Comparison of ENCODE assay signal across 15 cellular contexts in the genomic region with DNA sequence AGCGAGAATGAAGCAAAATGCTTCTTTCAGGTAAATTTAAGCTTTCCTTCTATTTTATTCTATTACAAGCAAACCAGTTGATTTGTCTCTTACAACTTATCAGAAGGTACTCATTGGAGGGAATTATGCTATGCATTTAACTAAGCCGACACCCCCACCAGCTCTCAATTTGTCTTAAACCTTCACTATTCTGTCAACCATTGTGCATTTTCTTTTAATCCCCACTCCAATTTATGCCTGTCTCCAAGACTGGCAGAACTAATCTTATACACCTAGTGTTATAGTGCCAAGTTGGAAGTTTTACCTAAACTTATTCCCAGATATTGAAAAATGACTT. TPM values are rescaled to one million over a fixed set of nuclear protein-coding genes. Genes with fewer than 3 reads are reported as not detected.
A peak's percentile ranks its signal among the peaks of the same experiment; 100 is the strongest.
DNase-seq lines count a peak whose midpoint lies in the region; ATAC-seq and TF ChIP-seq lines count a peak whose summit lies in the region.
"Had no signal": no experiment of that assay in that cellular context is flagged by ENCODE, and none has a peak within 500 bp of the region (broad histone marks: within the 10 kb centered on the region; RNA-seq: fewer than 3 reads in every experiment).

No MANE protein-coding gene starts in this region.

- no peaks in the 10 kb centered on the region for H3K9me3 Mint-ChIP-seq in activated naive CD4-positive, alpha-beta T cell treated with anti-CD3 and anti-CD28 coated beads for 36 hours
- no peaks in the 10 kb centered on the region for H3K9me3 Mint-ChIP-seq in chondrocyte (ENCODE audit: low read depth)
- H3K9me3 Mint-ChIP-seq in stimulated activated naive B cell treated with anti-CD40 and anti-IgM and Interleukin-4, amounts not matched to agents 10 μg/mL and 1 μg/mL and 100 μg/mL, for 72 hours, result no peaks in the 10 kb centered on the region

- H4K20me1 ChIP-seq in Karpas-422 (ENCODE audit: insufficient read depth, low read depth, low read length), result peaks cover 29% of the 10 kb centered on the region

- H3K36me3 Mint-ChIP-seq in activated naive CD4-positive, alpha-beta T cell treated with anti-CD3 and anti-CD28 coated beads for 36 hours (ENCODE audit: low read depth), result peaks cover 47% of the 10 kb centered on the region
- peaks cover 47% of the 10 kb centered on the region for H3K36me3 Mint-ChIP-seq in chondrocyte (ENCODE audit: low read depth)
- H3K36me3 Mint-ChIP-seq in stimulated activated naive B cell treated with anti-CD40 and anti-IgM and Interleukin-4, amounts not matched to agents 10 μg/mL and 1 μg/mL and 100 μg/mL, for 72 hours, result peaks cover 16 to 32% of the 10 kb centered on the region in 2 donors

- H3K27me3 ChIP-seq in Karpas-422 (ENCODE audit: low read length), result no peaks in the 10 kb centered on the region
- H3K27me3 ChIP-seq: BE2C had no signal

- intact Hi-C loops in activated naive CD4-positive, alpha-beta T cell treated with anti-CD3 and anti-CD28 coated beads for 36 hours (cut with micrococcal nuclease), result no loop called here

- H3K27ac Mint-ChIP-seq in activated naive CD4-positive, alpha-beta T cell treated with anti-CD3 and anti-CD28 coated beads for 36 hours, result peak overlapping the region; percentile 44
- H3K27ac Mint-ChIP-seq in chondrocyte (ENCODE audit: unreplicated experiment), result peak overlapping the region; percentile 54
- peak overlapping the region; percentile 66 for H3K27ac Mint-ChIP-seq in stimulated activated naive B cell treated with anti-CD40 and anti-IgM and Interleukin-4, amounts not matched to agents 10 μg/mL and 1 μg/mL and 100 μg/mL, for 72 hours
- H3K27ac Mint-ChIP-seq: progenitor cell of endocrine pancreas had no signal

- H3K36me3 ChIP-seq in Karpas-422 (ENCODE audit: insufficient read depth, low read length), result peaks cover 91% of the 10 kb centered on the region

- ATAC-seq in stimulated activated naive B cell treated with anti-CD40 and anti-IgM and Interleukin-4, amounts not matched to agents 10 μg/mL and 1 μg/mL and 100 μg/mL, for 72 hours (replicated peaks), result peak; percentile 27 to 31
- ATAC-seq in HG03565 (IDR thresholded peaks at IDR 0.05; ENCODE audit: unreplicated experiment), result no peak
- no peak for ATAC-seq in HG02840 (IDR thresholded peaks at IDR 0.05; ENCODE audit: low FRiP score, unreplicated experiment)

- TF ChIP-seq CTCF in chondrocyte (IDR thresholded peaks at IDR 0.05), result no peak

- no peak overlapping the region for H3K9ac ChIP-seq in Karpas-422 (ENCODE audit: low read length)

- H3K4me1 ChIP-seq in Karpas-422 (ENCODE audit: low read length), result peaks cover 1% of the 10 kb centered on the region; the same call in 1 of the 2 replicates
- H3K4me1 ChIP-seq: BE2C had no signal

- H2AFZ ChIP-seq in Karpas-422 (ENCODE audit: low read length), result no peak overlapping the region

- no peak overlapping the region for H3K4me2 ChIP-seq in Karpas-422 (ENCODE audit: low read depth, low read length, poor library complexity, severe bottlenecking)

- no peak overlapping the region for H3K27ac ChIP-seq in Karpas-422 (ENCODE audit: low read length)

- H3K79me2 ChIP-seq in Karpas-422 (ENCODE audit: low read length), result peaks cover 7% of the 10 kb centered on the region; the same call in 1 of the 2 replicates

- H3K4me3 ChIP-seq in Karpas-422 (ENCODE audit: low read length), result no peak overlapping the region

- H3K4me3 Mint-ChIP-seq in activated naive CD4-positive, alpha-beta T cell treated with anti-CD3 and anti-CD28 coated beads for 36 hours, result no peak overlapping the region
- H3K4me3 Mint-ChIP-seq in chondrocyte (ENCODE audit: unreplicated experiment), result no peak overlapping the region
- no peak overlapping the region for H3K4me3 Mint-ChIP-seq in stimulated activated naive B cell treated with anti-CD40 and anti-IgM and Interleukin-4, amounts not matched to agents 10 μg/mL and 1 μg/mL and 100 μg/mL, for 72 hours

- peaks cover 16% of the 10 kb centered on the region for H3K4me1 Mint-ChIP-seq in activated naive CD4-positive, alpha-beta T cell treated with anti-CD3 and anti-CD28 coated beads for 36 hours (ENCODE audit: low read depth)
- peaks cover 23% of the 10 kb centered on the region for H3K4me1 Mint-ChIP-seq in chondrocyte (ENCODE audit: low read depth)
- peaks cover 0 to 1% of the 10 kb centered on the region in 2 donors for H3K4me1 Mint-ChIP-seq in stimulated activated naive B cell treated with anti-CD40 and anti-IgM and Interleukin-4, amounts not matched to agents 10 μg/mL and 1 μg/mL and 100 μg/mL, for 72 hours

- CTCF ChIA-PET in activated naive CD4-positive, alpha-beta T cell treated with anti-CD3 and anti-CD28 coated beads for 36 hours (lab: Charles Lee), result no interaction called here

- H3K9me3 ChIP-seq in Karpas-422 (ENCODE audit: low read length), result no peaks in the 10 kb centered on the region
- H3K9me3 ChIP-seq: BE2C had no signal

- DNase-seq in activated naive CD4-positive, alpha-beta T cell treated with anti-CD3 and anti-CD28 coated beads for 36 hours, result no peak
- DNase-seq in activated naive CD4-positive, alpha-beta T cell treated with anti-CD3 and anti-CD28 coated beads, Interleukin-2, amount 50 U/mL, for 16 hours, result no peak
- DNase-seq in Karpas-422 (peak; percentile 78), chondrocyte (ENCODE audit: low spot score) (no peak), NCI-H1092 (lab: John Stamatoyannopoulos, UW) (no peak)
- DNase-seq in stimulated activated naive B cell treated with anti-CD40 and anti-IgM and Interleukin-4, amounts not matched to agents 10 μg/mL and 1 μg/mL and 100 μg/mL, for 72 hours, result no peak
- DNase-seq: BE2C; effector CD4-positive, alpha-beta T cell; GF-D8; midbrain; NCI-H2081 treated with DMSO at 0.1 percent for 48 hours; NCI-H774 had no signal

- H3K9me2 ChIP-seq in Karpas-422 (replicated peaks; ENCODE audit: insufficient read depth, low read length), result no peaks in the 10 kb centered on the region

- no peaks in the 10 kb centered on the region for H3K27me3 Mint-ChIP-seq in activated naive CD4-positive, alpha-beta T cell treated with anti-CD3 and anti-CD28 coated beads for 36 hours (ENCODE audit: low read depth)
- no peaks in the 10 kb centered on the region for H3K27me3 Mint-ChIP-seq in chondrocyte (ENCODE audit: low read depth)
- no peaks in the 10 kb centered on the region for H3K27me3 Mint-ChIP-seq in stimulated activated naive B cell treated with anti-CD40 and anti-IgM and Interleukin-4, amounts not matched to agents 10 μg/mL and 1 μg/mL and 100 μg/mL, for 72 hours
- H3K27me3 Mint-ChIP-seq: progenitor cell of endocrine pancreas had no signal

RNA-seq across cellular contexts. Expression of gene TAF1D, which starts 12.5 kb away (rescaled TPM):
- total RNA-seq in activated naive CD4-positive, alpha-beta T cell treated with anti-CD3 and anti-CD28 coated beads for 36 hours, result 100 to 1,000 TPM; 442 to 482 TPM
- 289 and 429 TPM in 2 replicates for total RNA-seq in Karpas-422 (2014; rRNA removed; shearing (Covaris generic); ENCODE audit: low replicate concordance)
- 83.8 to 85.7 TPM (median 84.5 TPM) in 3 replicates for total RNA-seq in chondrocyte

RNA-seq across cellular contexts. Expression of gene C11orf54, which starts 12.7 kb away (rescaled TPM):
- 10 to 100 TPM; 15.1 to 16.3 TPM for total RNA-seq in activated naive CD4-positive, alpha-beta T cell treated with anti-CD3 and anti-CD28 coated beads for 36 hours
- 44.0 and 81.4 TPM in 2 replicates for total RNA-seq in Karpas-422 (2014; rRNA removed; shearing (Covaris generic); ENCODE audit: low replicate concordance)
- total RNA-seq in chondrocyte, result 11.6 to 20.5 TPM (median 13.3 TPM) in 3 replicates

RNA-seq across cellular contexts. Expression of gene MED17, which starts 55.3 kb away (rescaled TPM):
- 10 to 100 TPM; 19.4 to 22.6 TPM for total RNA-seq in activated naive CD4-positive, alpha-beta T cell treated with anti-CD3 and anti-CD28 coated beads for 36 hours
- total RNA-seq in Karpas-422 (2014; rRNA removed; shearing (Covaris generic); ENCODE audit: low replicate concordance), result 62.0 and 77.4 TPM in 2 replicates
- total RNA-seq in chondrocyte, result 23.2 to 28.1 TPM (median 27.7 TPM) in 3 replicates

Comparison
In these comparisons a context has a peak if more than half of its experiments do, and no peak if none do; other contexts are left out.
1. ATAC-seq: peak in stimulated activated naive B cell treated with anti-CD40 and anti-IgM and Interleukin-4, amounts not matched to agents 10 μg/mL and 1 μg/mL and 100 μg/mL, for 72 hours (2 of 2); none in HG03565 (single experiment) and HG02840 (single experiment).
2. Peak in every context shown above with its lines, with median percentiles within 50 percentile points of each other: H3K27ac Mint-ChIP-seq.